Comparison of ENCODE assay signal across 8 cellular contexts in the genomic region with DNA sequence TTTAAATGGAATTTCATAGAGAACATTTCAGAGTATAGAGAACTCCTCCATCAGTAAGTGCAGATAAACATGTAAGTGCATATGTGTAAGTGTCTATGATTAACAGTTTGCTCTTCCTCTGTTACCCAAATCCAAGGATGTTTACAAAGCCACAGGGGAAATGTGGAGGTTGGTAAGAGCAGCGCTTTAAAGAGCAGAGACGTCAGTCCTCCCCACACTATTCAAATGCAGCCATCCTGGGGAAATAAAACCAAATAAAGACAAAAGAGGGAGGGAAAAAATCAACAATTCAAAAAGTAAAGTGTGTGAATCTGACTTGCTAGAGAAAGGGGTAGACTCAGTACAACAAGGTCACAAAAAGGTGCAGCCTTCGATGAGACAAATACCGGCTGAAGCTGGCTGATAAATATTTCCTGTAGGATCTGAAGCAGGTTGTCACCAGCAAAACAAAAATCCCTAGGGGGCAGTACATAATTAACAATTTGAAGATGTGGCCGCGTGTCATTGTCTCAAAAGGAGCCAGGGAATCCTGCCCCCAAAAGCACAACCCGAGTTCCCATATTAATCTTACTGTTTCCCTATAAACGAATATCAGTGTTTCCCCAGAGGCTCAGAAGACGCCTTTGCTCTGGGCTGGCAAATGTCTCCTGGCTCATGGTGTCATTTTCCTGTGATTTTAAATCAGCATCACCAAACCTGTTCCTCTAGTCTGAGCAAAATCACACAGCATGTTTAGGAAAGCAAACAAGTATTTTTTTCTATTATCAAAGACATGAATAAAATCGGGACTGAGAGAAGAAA.
DNase-seq lines count a peak whose midpoint lies in the region; ATAC-seq and TF ChIP-seq lines count a peak whose summit lies in the region.

No MANE protein-coding gene starts in this region.

- peak; percentile 74 for ATAC-seq in left lobe of liver
- ATAC-seq in GM18498 (IDR thresholded peaks at IDR 0.05; ENCODE audit: unreplicated experiment): no peak
- no peak for ATAC-seq in GM21447 (IDR thresholded peaks at IDR 0.05; ENCODE audit: unreplicated experiment)

- H3K4me3 ChIP-seq in WI38 (ENCODE audit: low read depth, low read length): no peak overlapping the region

- peak; percentile 20; the same call in 1 of the 2 replicates for TF ChIP-seq CTCF in WI38 (IDR thresholded peaks at IDR 0.05; ENCODE audit: low read depth, low read length)

- DNase-seq in EL (peak; percentile 59), NCI-H1436 treated with DMSO at 0.1 percent for 48 hours (lab: John Stamatoyannopoulos, UW) (peak; percentile 63), left lobe of liver (ENCODE audit: low spot score) (no peak), SKM-1 (lab: John Stamatoyannopoulos, UW; ENCODE audit: unreplicated experiment) (no peak)
- DNase-seq in central memory CD4-positive, alpha-beta T cell: no peak

Comparison
In these comparisons a context has a peak if more than half of its experiments do, and no peak if none do; other contexts are left out.
1. DNase-seq: peak in EL (single experiment) and NCI-H1436 treated with DMSO at 0.1 percent for 48 hours (single experiment); none in left lobe of liver (single experiment), SKM-1 (single experiment) and central memory CD4-positive, alpha-beta T cell (single experiment).